Comparison of ENCODE assay signal across 1 cellular context in the genomic region with DNA sequence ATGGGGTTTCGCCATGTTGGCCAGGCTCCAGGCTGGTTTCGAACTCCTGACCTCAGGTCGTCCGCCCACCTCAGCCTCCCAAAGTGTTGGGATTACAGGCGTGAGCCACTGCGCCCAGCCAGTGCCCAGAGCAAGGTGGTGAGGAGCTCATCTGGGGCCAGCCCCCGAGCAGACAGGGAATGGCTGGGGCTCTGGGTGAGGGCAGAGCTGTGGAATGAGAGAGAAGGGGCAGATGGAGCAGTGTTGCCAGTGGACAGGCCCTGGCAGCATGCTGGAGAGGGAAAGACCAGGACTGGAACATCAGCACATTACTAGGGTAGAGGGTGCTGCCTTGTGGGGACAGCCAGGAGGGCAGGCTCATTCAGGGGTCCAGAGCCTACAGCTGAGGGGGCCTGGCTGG.
TF ChIP-seq lines count a peak whose summit lies in the region.

No MANE protein-coding gene starts in this region.

TF ChIP-seq in H1, 55 proteins besides CTCF, POLR2A, EP300 and RAD21:
- TF ChIP-seq SIN3A (conservative IDR thresholded peaks at IDR 0.05 in 1 of 2, IDR thresholded peaks at IDR 0.05 in 1 of 2; ENCODE audit: low read depth in 1 of 2, low read length in 2 of 2), result no peak
- no peak for TF ChIP-seq KDM5A (IDR thresholded peaks at IDR 0.05; ENCODE audit: low read length)
- no peak for TF ChIP-seq SAP30 (IDR thresholded peaks at IDR 0.05; ENCODE audit: insufficient read depth, insufficient replicate concordance, low read length)
- TF ChIP-seq HDAC6 (IDR thresholded peaks at IDR 0.05; ENCODE audit: low read depth, low read length), result no peak
- no peak for TF ChIP-seq BACH1 (IDR thresholded peaks at IDR 0.05; ENCODE audit: low read length)
- no peak for TF ChIP-seq SP4 (IDR thresholded peaks at IDR 0.05; ENCODE audit: low read length)
- TF ChIP-seq BCL11A (IDR thresholded peaks at IDR 0.05; ENCODE audit: low read depth in 2 of 2, low read length in 2 of 2), result no peak
- no peak for TF ChIP-seq MAFK (IDR thresholded peaks at IDR 0.05; ENCODE audit: low read depth, low read length)
- no peak for TF ChIP-seq TAF1 (IDR thresholded peaks at IDR 0.05; ENCODE audit: low read depth, low read length)
- TF ChIP-seq HDAC2 (IDR thresholded peaks at IDR 0.05; ENCODE audit: borderline replicate concordance in 1 of 2, low read depth in 2 of 2, low read length in 2 of 2), result no peak
- TF ChIP-seq, protein P1, sequence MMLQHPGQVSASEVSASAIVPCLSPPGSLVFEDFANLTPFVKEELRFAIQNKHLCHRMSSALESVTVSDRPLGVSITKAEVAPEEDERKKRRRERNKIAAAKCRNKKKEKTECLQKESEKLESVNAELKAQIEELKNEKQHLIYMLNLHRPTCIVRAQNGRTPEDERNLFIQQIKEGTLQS (IDR thresholded peaks at IDR 0.05; ENCODE audit: insufficient read depth, low read depth, low read length), result no peak
- no peak for TF ChIP-seq GTF2F1 (IDR thresholded peaks at IDR 0.05; ENCODE audit: borderline replicate concordance, low read depth, low read length)
- TF ChIP-seq, protein P2, sequence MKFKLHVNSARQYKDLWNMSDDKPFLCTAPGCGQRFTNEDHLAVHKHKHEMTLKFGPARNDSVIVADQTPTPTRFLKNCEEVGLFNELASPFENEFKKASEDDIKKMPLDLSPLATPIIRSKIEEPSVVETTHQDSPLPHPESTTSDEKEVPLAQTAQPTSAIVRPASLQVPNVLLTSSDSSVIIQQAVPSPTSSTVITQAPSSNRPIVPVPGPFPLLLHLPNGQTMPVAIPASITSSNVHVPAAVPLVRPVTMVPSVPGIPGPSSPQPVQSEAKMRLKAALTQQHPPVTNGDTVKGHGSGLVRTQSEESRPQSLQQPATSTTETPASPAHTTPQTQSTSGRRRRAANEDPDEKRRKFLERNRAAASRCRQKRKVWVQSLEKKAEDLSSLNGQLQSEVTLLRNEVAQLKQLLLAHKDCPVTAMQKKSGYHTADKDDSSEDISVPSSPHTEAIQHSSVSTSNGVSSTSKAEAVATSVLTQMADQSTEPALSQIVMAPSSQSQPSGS (IDR thresholded peaks at IDR 0.05; ENCODE audit: low read length), result no peak
- TF ChIP-seq JUND (IDR thresholded peaks at IDR 0.05; ENCODE audit: low read length), result no peak
